26 cellular contexts compared by ENCODE assay signal in the genomic region with DNA sequence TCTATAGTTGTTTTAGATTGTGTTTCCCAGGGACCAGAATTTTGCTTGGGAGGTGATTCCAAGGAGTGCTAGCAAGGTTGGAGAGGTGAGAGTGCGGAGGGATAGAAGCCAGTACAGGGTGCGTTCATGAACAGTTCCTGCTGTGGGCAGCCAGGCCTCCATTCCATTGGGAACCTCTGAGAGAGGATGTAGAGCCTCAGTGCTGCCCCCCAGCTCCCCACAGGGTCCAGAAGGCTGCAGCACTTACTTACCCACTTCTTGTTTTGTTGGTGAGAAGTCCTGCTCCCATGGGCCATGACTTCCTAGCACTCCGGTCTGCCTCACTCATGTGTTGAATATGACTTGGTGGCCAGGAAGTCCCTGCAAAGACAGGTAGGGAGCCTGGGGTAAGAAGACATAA.
"Had no signal": no experiment of that assay in that cellular context is flagged by ENCODE, and none has a peak within 500 bp of the region (broad histone marks: within the 10 kb centered on the region; RNA-seq: fewer than 3 reads in every experiment).

No MANE protein-coding gene starts in this region.

- H3K9me3 ChIP-seq: body of pancreas, colonic mucosa, gastrocnemius medialis, mucosa of descending colon, suprapubic skin, tibial artery, upper lobe of right lung had no signal

- H3K36me3 ChIP-seq: cardiac muscle cell, colonic mucosa, gastrocnemius medialis, left ventricle myocardium inferior, spleen, suprapubic skin, tibial artery, upper lobe of right lung had no signal

- H3K4me2 ChIP-seq: hepatocyte had no signal

- H3K27me3 ChIP-seq: body of pancreas, cardiac muscle cell, colonic mucosa, gastrocnemius medialis, hepatocyte, spleen, suprapubic skin, tibial artery, upper lobe of right lung had no signal

- H3K4me3 ChIP-seq: body of pancreas, cardiac muscle cell, colonic mucosa, gastrocnemius medialis, hepatocyte, left ventricle myocardium inferior, lung, mucosa of descending colon, spleen, suprapubic skin, tibial artery, upper lobe of right lung had no signal

- H3K27ac ChIP-seq: body of pancreas, cardiac muscle cell, colonic mucosa, gastrocnemius medialis, hepatocyte, left ventricle myocardium inferior, spleen, suprapubic skin, tibial artery, upper lobe of right lung had no signal

- ATAC-seq: activated CD4-positive, alpha-beta T cell treated with anti-CD3 and anti-CD28 coated beads for 36 hours; body of pancreas; gastrocnemius medialis; mucosa of descending colon; right cardiac atrium; upper lobe of right lung had no signal

- H3K36me3 Mint-ChIP-seq: activated naive CD8-positive, alpha-beta T cell; natural killer cell treated with Interleukin-12 subunit alpha and Interleukin-12 subunit beta and Interleukin-15 and Interleukin-18, amount 100 ng/mL, for 72 hours had no signal

- H2AFZ ChIP-seq: hepatocyte had no signal

- H3K4me1 Mint-ChIP-seq: activated CD4-positive, alpha-beta T cell treated with anti-CD3 and anti-CD28 coated beads for 36 hours had no signal

- H3K79me2 ChIP-seq: hepatocyte had no signal

- H3K4me1 ChIP-seq: body of pancreas, colonic mucosa, spleen, suprapubic skin, tibial artery, upper lobe of right lung had no signal

- H3K4me3 Mint-ChIP-seq: activated CD4-positive, alpha-beta T cell treated with anti-CD3 and anti-CD28 coated beads for 36 hours; activated naive CD8-positive, alpha-beta T cell; natural killer cell treated with Interleukin-12 subunit alpha and Interleukin-12 subunit beta and Interleukin-15 and Interleukin-18, amount 100 ng/mL, for 72 hours had no signal

- DNase-seq: activated CD4-positive, alpha-beta T cell treated with anti-CD3 and anti-CD28 coated beads for 36 hours; activated CD4-positive, CD25-positive, alpha-beta regulatory T cell; activated CD8-positive, alpha-beta memory T cell treated with anti-CD3 and anti-CD28 coated beads for 24 hours; activated effector memory CD4-positive, alpha-beta T cell treated with Interleukin-2 at 50 U/mL for 16 hours; activated naive CD4-positive, alpha-beta T cell treated with Interleukin-2 at 50 U/mL for 16 hours; aorta; body of pancreas; cerebellar nuclear complex; colonic mucosa; effector CD8-positive, alpha-beta T cell; gastrocnemius medialis; left ventricle myocardium inferior; mucosa of descending colon; posterior cingulate gyrus; spleen; stimulated activated naive CD4-positive, alpha-beta T cell; T-helper 2 cell; tibial artery; upper lobe of right lung had no signal

- H3K27ac Mint-ChIP-seq: activated CD4-positive, alpha-beta T cell treated with anti-CD3 and anti-CD28 coated beads for 36 hours; activated naive CD8-positive, alpha-beta T cell; natural killer cell treated with Interleukin-12 subunit alpha and Interleukin-12 subunit beta and Interleukin-15 and Interleukin-18, amount 100 ng/mL, for 72 hours had no signal
